14 cellular contexts compared by ENCODE assay signal in the genomic region with DNA sequence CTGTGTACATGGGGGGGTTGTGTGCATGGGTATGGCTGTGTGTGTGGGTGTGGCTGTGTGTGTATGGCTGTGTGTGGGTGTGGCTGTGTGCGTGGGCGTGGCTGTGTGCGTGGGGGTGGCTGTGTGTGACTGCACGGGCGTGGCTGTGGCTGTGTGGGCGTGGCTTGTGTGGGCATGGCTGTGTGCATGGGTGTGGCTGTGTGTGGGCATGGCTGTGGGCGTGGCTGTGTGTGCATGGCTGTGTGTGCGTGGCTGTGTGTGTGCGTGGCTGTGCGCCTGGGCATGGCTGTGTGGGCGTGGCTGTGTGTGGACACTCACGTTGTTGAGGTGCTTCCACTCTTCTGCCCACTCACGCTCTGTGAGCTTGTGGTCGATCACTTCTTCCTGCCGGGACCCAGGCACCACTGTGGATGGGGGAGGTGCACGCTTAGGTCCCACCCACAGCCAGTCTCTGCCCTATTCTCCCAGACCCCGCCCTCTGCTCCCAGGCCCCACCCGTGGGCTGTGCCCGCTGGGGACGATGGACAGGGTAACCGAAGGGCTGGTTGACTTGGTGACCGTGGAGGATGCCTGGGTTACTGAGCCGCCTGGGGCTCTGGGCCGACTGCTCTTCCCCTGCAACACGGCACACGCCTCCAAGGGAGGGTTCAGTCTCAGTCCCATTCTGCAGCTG. TPM values are rescaled to one million over a fixed set of nuclear protein-coding genes. Genes with fewer than 3 reads are reported as not detected.
DNase-seq lines count a peak whose midpoint lies in the region; ATAC-seq and TF ChIP-seq lines count a peak whose summit lies in the region.
"Had no signal": no experiment of that assay in that cellular context is flagged by ENCODE, and none has a peak within 500 bp of the region (broad histone marks: within the 10 kb centered on the region; RNA-seq: fewer than 3 reads in every experiment).

No MANE protein-coding gene starts in this region.

- no peaks in the 10 kb centered on the region for H3K36me3 ChIP-seq in mucosa of descending colon (ENCODE audit: low read depth)
- H3K36me3 ChIP-seq: HAP-1 had no signal

- TF ChIP-seq CTCF in mucosa of descending colon (IDR thresholded peaks at IDR 0.05), result no peak

- no peak overlapping the region for H3K4me3 ChIP-seq in mucosa of descending colon
- H3K4me3 ChIP-seq: gastroesophageal sphincter, HAP-1, lung had no signal

- ATAC-seq in mucosa of descending colon (peak; percentile 85), HG02571 (IDR thresholded peaks at IDR 0.05; ENCODE audit: unreplicated experiment) (no peak), HG03039 (IDR thresholded peaks at IDR 0.05; ENCODE audit: unreplicated experiment) (no peak)
- ATAC-seq: gastroesophageal sphincter had no signal

- peaks cover 9% of the 10 kb centered on the region for H3K4me1 ChIP-seq in mucosa of descending colon (ENCODE audit: low read depth)
- H3K4me1 ChIP-seq: HAP-1, parathyroid adenoma had no signal

- no peaks in the 10 kb centered on the region for H3K9me3 ChIP-seq in mucosa of descending colon
- H3K9me3 ChIP-seq: gastroesophageal sphincter, HAP-1 had no signal

- intact Hi-C loops in mucosa of descending colon (cut with DNase I, micrococcal nuclease), result no loop called here

- DNase-seq in COLO829 (ENCODE audit: low spot score) (peak; percentile 4), HUDEP-2 (lab: John Stamatoyannopoulos, UW; ENCODE audit: unreplicated experiment in 76 of 76) (peak in 72 of 76 experiments; percentile 4 to 89 (median 80)), UCSD-AML1 (lab: John Stamatoyannopoulos, UW; ENCODE audit: unreplicated experiment) (peak; percentile 55), mucosa of descending colon (peak; percentile 73 to 85 (median 79)), kidney tubule cell (ENCODE audit: low spot score) (no peak)
- DNase-seq: NCI-H446, SHP77 treated with DMSO at 0.1 percent for 48 hours had no signal

RNA-seq across cellular contexts. Expression of a gene that starts 16.0 kb away (rescaled TPM):
- not detected for total RNA-seq in mucosa of descending colon
- total RNA-seq: LHCN-M2, lung had no signal

RNA-seq across cellular contexts. Expression of a gene that starts 25.6 kb away (rescaled TPM):
- 10 to 100 TPM; 30.6 to 57.9 (median 40.7) TPM for total RNA-seq in mucosa of descending colon

RNA-seq across cellular contexts. Expression of a gene that starts 25.7 kb away (rescaled TPM):
- 10 to 100 TPM; 37.4 to 65.3 (median 44.0) TPM for total RNA-seq in mucosa of descending colon
